Comparison of ENCODE assay signal across 1 cellular context in the genomic region with DNA sequence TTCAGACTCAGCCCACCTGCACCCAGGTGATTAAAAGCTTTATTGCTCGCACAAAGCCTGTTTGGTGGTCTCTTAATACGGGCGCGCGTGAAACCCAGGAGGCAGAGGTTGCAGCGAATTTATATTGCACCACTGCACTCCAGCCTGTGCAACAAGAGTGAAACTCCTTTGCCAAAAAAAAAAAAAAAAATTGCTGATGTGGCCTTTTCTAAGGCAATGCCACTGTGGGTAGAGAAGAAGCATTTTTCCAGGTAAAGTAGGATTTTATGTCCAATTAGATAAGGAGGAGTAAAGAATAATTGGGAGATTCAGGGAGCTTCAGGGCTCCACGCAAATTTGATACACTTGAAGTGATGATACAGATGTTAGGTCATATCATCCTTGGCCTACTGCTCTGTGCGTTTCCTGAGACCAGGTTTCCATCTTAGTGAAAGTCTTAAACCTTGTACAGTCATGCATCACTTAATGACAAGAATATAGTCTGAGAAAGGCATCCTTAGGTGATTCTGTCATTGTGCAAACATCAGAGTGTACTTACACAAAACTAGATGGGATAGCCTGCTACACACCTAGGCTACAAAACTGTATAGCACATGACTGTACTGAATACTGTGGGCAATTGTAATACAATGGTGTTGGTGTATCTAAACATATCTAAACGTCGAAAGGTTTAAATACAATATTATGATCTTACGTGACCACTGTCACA.
TF ChIP-seq lines count a peak whose summit lies in the region.

No MANE protein-coding gene starts in this region.

TF ChIP-seq in HepG2, 621 proteins besides CTCF, POLR2A, EP300 and RAD21:
- no peak for TF ChIP-seq ZC3H4 (CRISPR knock-in tag; IDR thresholded peaks at IDR 0.05; ENCODE audit: borderline replicate concordance)
- TF ChIP-seq MAFF (IDR thresholded peaks at IDR 0.05; ENCODE audit: low read depth, low read length): peak; percentile 80
- peak; percentile 76 to 88 for TF ChIP-seq MAFK (conservative IDR thresholded peaks at IDR 0.05 in 1 of 2, IDR thresholded peaks at IDR 0.05 in 1 of 2; ENCODE audit: low read length in 2 of 2)
